Comparison of ENCODE assay signal across 8 cellular contexts in the genomic region with DNA sequence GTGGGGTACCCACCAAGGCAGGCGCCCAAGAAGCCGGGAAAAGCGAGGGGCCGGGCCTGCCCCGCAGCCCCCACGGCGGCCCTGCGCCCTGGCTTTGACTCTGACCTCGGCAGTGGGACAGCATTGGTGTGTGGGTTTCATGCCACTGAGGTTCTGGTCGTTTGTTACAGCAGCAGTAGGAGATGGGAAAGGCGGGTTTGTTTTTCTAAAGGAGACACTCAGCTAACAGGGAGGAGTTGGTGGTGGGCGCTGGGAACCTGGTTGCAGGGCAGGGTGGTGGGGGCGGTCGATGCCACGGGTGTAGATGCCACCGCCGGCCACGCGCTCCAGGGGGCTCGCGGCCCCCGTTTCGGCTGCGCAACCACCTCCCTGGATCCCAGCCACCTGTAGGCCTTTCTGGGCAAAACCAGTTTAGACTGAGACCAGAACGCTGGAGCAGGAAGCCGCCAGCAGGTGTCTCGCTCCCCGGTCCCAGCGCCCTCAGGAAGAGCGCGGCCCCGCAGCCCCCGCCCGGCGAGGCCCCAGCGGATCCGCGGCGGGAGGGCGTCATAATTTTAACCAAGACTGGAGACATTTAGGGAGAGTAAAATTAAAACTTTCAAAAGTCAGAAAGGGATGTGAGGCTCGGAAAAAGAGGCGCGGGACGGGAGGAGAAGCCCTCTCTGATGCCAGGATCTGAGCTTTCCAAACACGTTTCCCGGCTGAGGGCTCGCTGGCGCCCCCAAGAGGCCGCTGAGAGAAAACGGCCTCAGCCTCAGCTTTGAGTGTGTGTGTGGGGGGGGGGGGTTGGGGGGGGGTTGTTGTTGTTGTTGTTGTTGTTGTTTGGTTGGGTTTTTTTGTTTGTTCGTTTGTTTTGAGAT. TPM values are rescaled to one million over a fixed set of nuclear protein-coding genes. Genes with fewer than 3 reads are reported as not detected.
A peak's percentile ranks its signal among the peaks of the same experiment; 100 is the strongest.
DNase-seq lines count a peak whose midpoint lies in the region; ATAC-seq and TF ChIP-seq lines count a peak whose summit lies in the region.

No MANE protein-coding gene starts in this region.

- intact Hi-C loops in activated CD8-positive, alpha-beta T cell treated with anti-CD3 and anti-CD28 coated beads for 36 hours (cut with micrococcal nuclease) = no loop called here

- ATAC-seq in GM18870 (IDR thresholded peaks at IDR 0.05; ENCODE audit: unreplicated experiment) (peak; percentile 63), HG03520 (IDR thresholded peaks at IDR 0.05; ENCODE audit: unreplicated experiment) (peak; percentile 74)
- ATAC-seq in activated CD8-positive, alpha-beta T cell treated with anti-CD3 and anti-CD28 coated beads for 36 hours = peak; percentile 91

- CTCF ChIA-PET in AG04450 (lab: Charles Lee) = interaction anchor here (0.6 to 3.1 kb wide), 41 partner anchors 8 to 833 kb away, joined by 3 to 83 read pairs (median 5); partner anchors contain the start of gene TUBB6
- CTCF ChIA-PET in activated CD8-positive, alpha-beta T cell treated with anti-CD3 and anti-CD28 coated beads for 36 hours (lab: Charles Lee) = interaction anchor here (0.6 to 2.6 kb wide), 27 partner anchors 9 to 596 kb away, joined by 3 to 21 read pairs (median 3); partner anchors contain the start of gene CIDEA

- peaks cover 3% of the 10 kb centered on the region for H3K27me3 Mint-ChIP-seq in activated CD8-positive, alpha-beta T cell treated with anti-CD3 and anti-CD28 coated beads for 36 hours

- H3K4me1 Mint-ChIP-seq in activated CD8-positive, alpha-beta T cell treated with anti-CD3 and anti-CD28 coated beads for 36 hours (ENCODE audit: low read depth) = no peaks in the 10 kb centered on the region

- H3K4me1 ChIP-seq in muscle layer of colon (ENCODE audit: insufficient read depth, low read length) = peaks cover 1% of the 10 kb centered on the region

- H3K9me3 Mint-ChIP-seq in activated CD8-positive, alpha-beta T cell treated with anti-CD3 and anti-CD28 coated beads for 36 hours = no peaks in the 10 kb centered on the region

- H3K27ac ChIP-seq in AG04450 (ENCODE audit: low read depth, low read length) = peak overlapping the region; percentile 31
- peak overlapping the region; percentile 80 for H3K27ac ChIP-seq in muscle layer of colon (ENCODE audit: low read depth, low read length)

- H3K27me3 ChIP-seq in AG04450 (ENCODE audit: control insufficient read depth, insufficient read depth, low read length) (peaks cover 3% of the 10 kb centered on the region), muscle layer of colon (ENCODE audit: control insufficient read depth in 1 of 2, insufficient read depth in 2 of 2, low read length in 2 of 2) (no peaks in the 10 kb centered on the region)

- H3K4me3 ChIP-seq in AG04450 (ENCODE audit: low read depth, low read length) (peak overlapping the region; percentile 59), epithelial cell of proximal tubule (ENCODE audit: low read depth, low read length) (peak overlapping the region; percentile 52), muscle layer of colon (ENCODE audit: low read depth in 1 of 2, low read length in 2 of 2) (peak overlapping the region; percentile 21 to 56)

- TF ChIP-seq CTCF in AG04450 (IDR thresholded peaks at IDR 0.05; ENCODE audit: low read depth, low read length) = peak; percentile 75
- TF ChIP-seq CTCF in activated CD8-positive, alpha-beta T cell treated with anti-CD3 and anti-CD28 coated beads for 36 hours (IDR thresholded peaks at IDR 0.05) = peak; percentile 64
- peak; percentile 77 for TF ChIP-seq CTCF in epithelial cell of proximal tubule (conservative IDR thresholded peaks at IDR 0.05; ENCODE audit: low read depth, low read length)

- H3K36me3 ChIP-seq in muscle layer of colon (ENCODE audit: insufficient read depth, low read length) = no peaks in the 10 kb centered on the region

- DNase-seq in AG04450 (ENCODE audit: low read depth, low spot score) (no peak), NCI-H774 (lab: John Stamatoyannopoulos, UW) (peak; percentile 80), epithelial cell of proximal tubule (ENCODE audit: low read depth) (no peak)
- DNase-seq in activated CD8-positive, alpha-beta T cell treated with anti-CD3 and anti-CD28 coated beads for 36 hours = peak; percentile 62
- peak in 4 of 6 experiments; percentile 9 to 57 (median 20) for DNase-seq in stimulated activated naive CD4-positive, alpha-beta T cell (lab: John Stamatoyannopoulos, UW)

- H3K9me3 ChIP-seq in AG04450 (ENCODE audit: control insufficient read depth, insufficient read depth, low read length) = no peaks in the 10 kb centered on the region
- H3K9me3 ChIP-seq in muscle layer of colon (ENCODE audit: low read length) = no peaks in the 10 kb centered on the region

- H3K4me3 Mint-ChIP-seq in activated CD8-positive, alpha-beta T cell treated with anti-CD3 and anti-CD28 coated beads for 36 hours = peak overlapping the region; percentile 56

- H3K36me3 Mint-ChIP-seq in activated CD8-positive, alpha-beta T cell treated with anti-CD3 and anti-CD28 coated beads for 36 hours (ENCODE audit: low read depth) = no peaks in the 10 kb centered on the region

- H3K9ac ChIP-seq in muscle layer of colon (ENCODE audit: low read length) = no peak overlapping the region

- H3K27ac Mint-ChIP-seq in activated CD8-positive, alpha-beta T cell treated with anti-CD3 and anti-CD28 coated beads for 36 hours = no peak overlapping the region

- POLR2A ChIA-PET in AG04450 (lab: Yijun Ruan, JAX) = interaction anchor here (0.6 to 1.7 kb wide), 4 partner anchors 11 to 56 kb away, joined by 3 to 11 read pairs (median 3); partner anchors contain the start of gene TUBB6
- POLR2A ChIA-PET in activated CD8-positive, alpha-beta T cell treated with anti-CD3 and anti-CD28 coated beads for 36 hours (lab: Charles Lee) = no interaction called here

RNA-seq across cellular contexts. Expression of gene CIDEA, which starts 17.4 kb away (rescaled TPM):
- 0.17 TPM in 1 of 2 replicates, not detected in the other for polyA plus RNA-seq in AG04450 (2011; rRNA removed)
- polyA minus RNA-seq in AG04450 (2011; rRNA and poly(A)+ RNA removed) = not detected in 2 replicates
- not detected for total RNA-seq in activated CD8-positive, alpha-beta T cell treated with anti-CD3 and anti-CD28 coated beads for 36 hours
- 1.5 and 5.6 TPM in 2 replicates for total RNA-seq in epithelial cell of proximal tubule

RNA-seq across cellular contexts. Expression of gene TUBB6, which starts 36.4 kb away (rescaled TPM):
- 398 and 553 TPM in 2 replicates for polyA plus RNA-seq in AG04450 (2011; rRNA removed)
- polyA minus RNA-seq in AG04450 (2011; rRNA and poly(A)+ RNA removed) = 339 and 474 TPM in 2 replicates
- total RNA-seq in activated CD8-positive, alpha-beta T cell treated with anti-CD3 and anti-CD28 coated beads for 36 hours = 10 to 100 TPM; 11.5 to 12.6 TPM
- total RNA-seq in epithelial cell of proximal tubule = 425 and 1,079 TPM in 2 replicates

Comparison
In these comparisons a context has a peak if more than half of its experiments do, and no peak if none do; other contexts are left out.
1. DNase-seq: peak in NCI-H774 (single experiment), activated CD8-positive, alpha-beta T cell treated with anti-CD3 and anti-CD28 coated beads for 36 hours (single experiment) and stimulated activated naive CD4-positive, alpha-beta T cell (4 of 6); none in AG04450 (single experiment) and epithelial cell of proximal tubule (single experiment).
2. RNA of gene TUBB6, which starts 36.4 kb away (total RNA-seq): 425 to 1,079 TPM in epithelial cell of proximal tubule; 11.5 to 12.6 TPM in activated CD8-positive, alpha-beta T cell treated with anti-CD3 and anti-CD28 coated beads for 36 hours; every median in the first group is over 10 times any median in the second.
3. Peak in every context shown above with its lines, with median percentiles within 50 percentile points of each other: H3K4me3 ChIP-seq, CTCF ChIP-seq and ATAC-seq.